In the genomic region with DNA sequence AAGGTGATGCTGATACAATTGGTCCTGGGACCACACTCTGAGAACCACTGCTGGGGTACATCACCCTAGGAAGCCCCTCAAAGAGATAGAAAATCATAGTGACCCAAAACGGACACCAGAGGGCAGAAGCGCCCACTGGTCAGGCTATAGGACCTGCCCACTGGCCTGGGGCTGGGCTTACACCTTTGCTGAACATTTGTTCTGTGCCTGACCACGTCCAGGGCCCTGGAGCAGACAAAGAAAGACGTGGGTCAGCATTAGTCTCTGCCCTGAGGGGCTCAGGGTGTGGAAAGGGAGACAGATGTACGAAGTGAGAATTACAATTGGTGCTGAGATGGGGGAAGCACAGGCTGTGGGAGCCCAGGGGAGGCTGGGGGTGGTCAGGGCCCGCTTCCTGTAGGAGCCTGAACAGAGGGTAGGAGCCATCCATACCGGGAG, we compare ENCODE assay signal across 8 cellular contexts. TPM values are rescaled to one million over a fixed set of nuclear protein-coding genes. Genes with fewer than 3 reads are reported as not detected.
A peak's percentile ranks its signal among the peaks of the same experiment; 100 is the strongest.
DNase-seq lines count a peak whose midpoint lies in the region; FAIRE-seq and TF ChIP-seq lines count a peak whose summit lies in the region.

No MANE protein-coding gene starts in this region.

- H2AFZ ChIP-seq in KMS-11 (ENCODE audit: low read depth) (no peak overlapping the region; the same call in 1 of the 2 replicates), endothelial cell of umbilical vein (ENCODE audit: low read depth, low read length) (peak overlapping the region; percentile 50), mesenchymal stem cell (ENCODE audit: low read depth, low read length) (peak overlapping the region; percentile 20)

- H3K18ac ChIP-seq in mesenchymal stem cell (ENCODE audit: low read depth in 1 of 2, low read length in 2 of 2): peak overlapping the region; percentile 6 to 46

- no peak overlapping the region for H3K27ac ChIP-seq in KMS-11
- no peak overlapping the region for H3K27ac ChIP-seq in endothelial cell of umbilical vein (ENCODE audit: insufficient read depth, low read depth, low read length)
- no peak overlapping the region for H3K27ac ChIP-seq in mesenchymal stem cell (ENCODE audit: low read length, poor library complexity, severe bottlenecking)

- no peaks in the 10 kb centered on the region for H3K9me1 ChIP-seq in endothelial cell of umbilical vein (replicated peaks; ENCODE audit: control insufficient read depth, extremely low read depth, insufficient read depth, low read length)

- intact Hi-C loops in endothelial cell of umbilical vein (cut with micrococcal nuclease): loop anchor here (1.0 kb wide), 3 partner anchors 16 to 159 kb away; no protein-coding TSS in a partner anchor

- H2BK120ac ChIP-seq in mesenchymal stem cell (ENCODE audit: low read depth, low read length): no peak overlapping the region

- TF ChIP-seq CTCF in KMS-11 (conservative IDR thresholded peaks at IDR 0.05; ENCODE audit: low read depth, low read length) (peak; percentile 75), endothelial cell of umbilical vein (IDR thresholded peaks at IDR 0.05; ENCODE audit: extremely low read depth in 1 of 2, insufficient read depth in 1 of 2, low read depth in 1 of 2, low read length in 2 of 2) (peak; percentile 81 to 82)

- peak overlapping the region in 1 of 2 experiments; percentile 88 for H2BK12ac ChIP-seq in mesenchymal stem cell (ENCODE audit: low read length in 2 of 2)

- H4K91ac ChIP-seq in mesenchymal stem cell (ENCODE audit: low read length): peak overlapping the region; percentile 55

- POLR2A ChIA-PET in endothelial cell of umbilical vein (lab: Charles Lee): no interaction called here

- H3K4me2 ChIP-seq in KMS-11: no peak overlapping the region
- no peak overlapping the region for H3K4me2 ChIP-seq in endothelial cell of umbilical vein (ENCODE audit: insufficient read depth, low read length)
- H3K4me2 ChIP-seq in mesenchymal stem cell (ENCODE audit: low read length, poor library complexity, severe bottlenecking): no peak overlapping the region

- no peaks in the 10 kb centered on the region for H3K4me1 ChIP-seq in KMS-11 (ENCODE audit: low read depth, poor library complexity, severe bottlenecking)
- H3K4me1 ChIP-seq in endothelial cell of umbilical vein (ENCODE audit: control insufficient read depth, extremely low read depth, insufficient read depth, low read length): no peaks in the 10 kb centered on the region
- peaks cover 4% of the 10 kb centered on the region for H3K4me1 ChIP-seq in mesenchymal stem cell (ENCODE audit: control insufficient read depth, insufficient read depth, low read depth, low read length)

- DNase-seq in NCI-H2081 (lab: John Stamatoyannopoulos, UW): peak; percentile 39 to 41
- DNase-seq in NCI-H2081 treated with DMSO at 0.1 percent for 48 hours (lab: John Stamatoyannopoulos, UW): no peak
- peak; percentile 38 to 58 for DNase-seq in SW 1271 (lab: John Stamatoyannopoulos, UW)
- peak; percentile 77 for DNase-seq in endothelial cell of umbilical vein (ENCODE audit: low read depth, low spot score)
- DNase-seq in mesenchymal stem cell: peak; percentile 77
- no peak for DNase-seq in NCI-H187 treated with DMSO at 0.1 percent for 48 hours (lab: John Stamatoyannopoulos, UW)
- DNase-seq in GM19238 (ENCODE audit: insufficient read length, low spot score): no peak

- H2AK5ac ChIP-seq in mesenchymal stem cell (ENCODE audit: low read length, severe bottlenecking): no peak overlapping the region

- H3K36me3 ChIP-seq in KMS-11 (ENCODE audit: insufficient read depth): no peaks in the 10 kb centered on the region
- no peaks in the 10 kb centered on the region for H3K36me3 ChIP-seq in endothelial cell of umbilical vein (ENCODE audit: control insufficient read depth in 2 of 2, extremely low read depth in 1 of 2, insufficient read depth in 2 of 2, low read length in 2 of 2)
- H3K36me3 ChIP-seq in mesenchymal stem cell (ENCODE audit: control insufficient read depth in 1 of 2, insufficient read depth in 2 of 2, low read depth in 1 of 2, low read length in 2 of 2): no peaks in the 10 kb centered on the region

- FAIRE-seq in endothelial cell of umbilical vein (lab: Jason Lieb, UNC): peak; percentile 89

- H3K79me2 ChIP-seq in KMS-11 (ENCODE audit: insufficient read depth, low read depth) (no peaks in the 10 kb centered on the region), endothelial cell of umbilical vein (ENCODE audit: control insufficient read depth, insufficient read depth, low read length) (no peaks in the 10 kb centered on the region)

- WGBS in mesenchymal stem cell: 19% methylated on average over 7 of the region's 7 CpGs

- no peak overlapping the region for H2BK15ac ChIP-seq in mesenchymal stem cell (ENCODE audit: low read depth, poor library complexity, severe bottlenecking)

- no peak overlapping the region for H3K23ac ChIP-seq in mesenchymal stem cell (ENCODE audit: low read length in 2 of 2)

- no TSS peak for BruUV-seq in endothelial cell of umbilical vein (replicated peaks; lab: Mats Ljungman, UMichigan)

- H3K9me3 ChIP-seq in endothelial cell of umbilical vein (replicated peaks; ENCODE audit: control insufficient read depth, insufficient read depth, low read length) (no peaks in the 10 kb centered on the region), mesenchymal stem cell (ENCODE audit: control insufficient read depth, low read length) (no peaks in the 10 kb centered on the region)

- H4K8ac ChIP-seq in mesenchymal stem cell (ENCODE audit: low read length): peak overlapping the region; percentile 45

- peak; percentile 7 for TF ChIP-seq POLR2A in endothelial cell of umbilical vein (IDR thresholded peaks at IDR 0.05; ENCODE audit: low read depth, low read length)

- H2BK5ac ChIP-seq in mesenchymal stem cell (ENCODE audit: low read depth, low read length, poor library complexity, severe bottlenecking): no peak overlapping the region

- CTCF ChIA-PET in endothelial cell of umbilical vein (lab: Charles Lee): interaction anchor here (0.8 to 3.5 kb wide), 8 partner anchors 13 to 158 kb away, joined by 3 to 37 read pairs (median 8); no protein-coding TSS in a partner anchor

- H3K9ac ChIP-seq in KMS-11 (no peak overlapping the region), endothelial cell of umbilical vein (replicated peaks; ENCODE audit: extremely low read depth, insufficient read depth, low read length) (no peak overlapping the region), mesenchymal stem cell (ENCODE audit: low read length) (peak overlapping the region; percentile 37)

- H3K14ac ChIP-seq in mesenchymal stem cell (ENCODE audit: low read length in 2 of 2): peak overlapping the region in 1 of 2 experiments; percentile 45

- no peaks in the 10 kb centered on the region for H4K20me1 ChIP-seq in KMS-11 (ENCODE audit: insufficient read depth)
- H4K20me1 ChIP-seq in endothelial cell of umbilical vein (replicated peaks; ENCODE audit: control insufficient read depth, extremely low read depth, insufficient read depth, low read length): no peaks in the 10 kb centered on the region

- no peak overlapping the region for H3K4me3 ChIP-seq in KMS-11 (IDR thresholded peaks at IDR 0.05; ENCODE audit: insufficient read depth, low read depth, low read length)
- H3K4me3 ChIP-seq in endothelial cell of umbilical vein (replicated peaks in 1 of 3; ENCODE audit: insufficient read depth in 1 of 3, low read depth in 1 of 3, low read length in 3 of 3): no peak overlapping the region
- H3K4me3 ChIP-seq in mesenchymal stem cell (ENCODE audit: insufficient read depth in 1 of 2, low read depth in 1 of 2, low read length in 2 of 2): no peak overlapping the region

- H3K4ac ChIP-seq in mesenchymal stem cell (ENCODE audit: low read depth in 1 of 2, low read length in 2 of 2): peak overlapping the region; percentile 1 to 75

- dilution Hi-C loops in endothelial cell of umbilical vein (cut with MboI; ENCODE audit: extremely low pct_ligation_motif_present, low sequenced_read_pairs): no loop called here

- no peaks in the 10 kb centered on the region for H3K79me1 ChIP-seq in mesenchymal stem cell (replicated peaks; ENCODE audit: low read length, poor library complexity, severe bottlenecking)

- H3K27me3 ChIP-seq in KMS-11 (ENCODE audit: insufficient read depth, low read depth) (no peaks in the 10 kb centered on the region), endothelial cell of umbilical vein (ENCODE audit: control insufficient read depth in 2 of 2, insufficient read depth in 2 of 2, low read length in 2 of 2) (peaks cover 0 to 2% of the 10 kb centered on the region in 2 experiments), mesenchymal stem cell (ENCODE audit: control insufficient read depth in 1 of 2, insufficient read depth in 1 of 2, low read length in 2 of 2) (peaks cover 3 to 4% of the 10 kb centered on the region in 2 experiments)

TF ChIP-seq in endothelial cell of umbilical vein, 7 proteins besides CTCF, POLR2A, EP300 and RAD21 (continues in another document):
- TF ChIP-seq, protein P1, sequence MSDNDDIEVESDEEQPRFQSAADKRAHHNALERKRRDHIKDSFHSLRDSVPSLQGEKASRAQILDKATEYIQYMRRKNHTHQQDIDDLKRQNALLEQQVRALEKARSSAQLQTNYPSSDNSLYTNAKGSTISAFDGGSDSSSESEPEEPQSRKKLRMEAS (IDR thresholded peaks at IDR 0.05; ENCODE audit: insufficient read depth, insufficient read length): no peak
- TF ChIP-seq POLR2AphosphoS5 (IDR thresholded peaks at IDR 0.05; ENCODE audit: insufficient read depth, low read depth, low read length): no peak
- TF ChIP-seq MYC (IDR thresholded peaks at IDR 0.05; ENCODE audit: low read depth, low read length): no peak

RNA-seq across cellular contexts. Expression of a gene that starts 14.4 kb away (rescaled TPM):
- 384 and 409 TPM in 2 replicates for total RNA-seq in endothelial cell of umbilical vein
- polyA plus RNA-seq in endothelial cell of umbilical vein: 816 and 1,196 TPM in 2 replicates
- 484 and 524 TPM in 2 replicates for polyA plus RNA-seq in endothelial cell of umbilical vein (2011; cell fraction: cytosol; rRNA removed)
- 284 and 302 TPM in 2 replicates for polyA plus RNA-seq in endothelial cell of umbilical vein (2011; cell fraction: nucleus; rRNA removed)
- 320 and 386 TPM in 2 replicates for polyA plus RNA-seq in endothelial cell of umbilical vein (2012)
- polyA minus RNA-seq in endothelial cell of umbilical vein: 359 and 398 TPM in 2 replicates
- polyA minus RNA-seq in endothelial cell of umbilical vein (2011; cell fraction: cytosol; rRNA and poly(A)+ RNA removed): 120 TPM
- polyA minus RNA-seq in endothelial cell of umbilical vein (2011; cell fraction: nucleus; rRNA and poly(A)+ RNA removed): 95.0 and 155 TPM in 2 replicates
- 896 TPM for polyA plus RNA-seq in mesenchymal stem cell (2013, experiment 1 of 2)
- polyA plus RNA-seq in mesenchymal stem cell (2013, experiment 2 of 2): 870 TPM

RNA-seq across cellular contexts. Expression of a gene that starts 21.9 kb away (rescaled TPM):
- 50.1 and 79.2 TPM in 2 replicates for total RNA-seq in endothelial cell of umbilical vein
- polyA plus RNA-seq in endothelial cell of umbilical vein: 60.2 and 74.0 TPM in 2 replicates
- 29.2 and 37.9 TPM in 2 replicates for polyA plus RNA-seq in endothelial cell of umbilical vein (2011; cell fraction: cytosol; rRNA removed)
- polyA plus RNA-seq in endothelial cell of umbilical vein (2011; cell fraction: nucleus; rRNA removed): 149 and 190 TPM in 2 replicates
- 24.4 and 35.1 TPM in 2 replicates for polyA plus RNA-seq in endothelial cell of umbilical vein (2012)
- polyA minus RNA-seq in endothelial cell of umbilical vein: 66.2 and 70.5 TPM in 2 replicates
- 12.5 TPM for polyA minus RNA-seq in endothelial cell of umbilical vein (2011; cell fraction: cytosol; rRNA and poly(A)+ RNA removed)
- polyA minus RNA-seq in endothelial cell of umbilical vein (2011; cell fraction: nucleus; rRNA and poly(A)+ RNA removed): 69.0 and 96.3 TPM in 2 replicates
- 1.8 TPM for polyA plus RNA-seq in mesenchymal stem cell (2013, experiment 1 of 2)
- 1.4 TPM for polyA plus RNA-seq in mesenchymal stem cell (2013, experiment 2 of 2)

Comparison
In these comparisons a context has a peak if more than half of its experiments do, and no peak if none do; other contexts are left out.
1. DNase-seq: peak in NCI-H2081 (2 of 2), SW 1271 (2 of 2), endothelial cell of umbilical vein (single experiment) and mesenchymal stem cell (single experiment); none in NCI-H2081 treated with DMSO at 0.1 percent for 48 hours (single experiment), NCI-H187 treated with DMSO at 0.1 percent for 48 hours (single experiment) and GM19238 (single experiment).